ENCODE assay signal across 14 cellular contexts in genomic region chr17:13429201-13429600, GRCh38.
A peak's percentile ranks its signal among the peaks of the same experiment; 100 is the strongest.
DNase-seq lines count a peak whose midpoint lies in the region; ATAC-seq and TF ChIP-seq lines count a peak whose summit lies in the region.
"Had no signal": no experiment of that assay in that cellular context is flagged by ENCODE, and none has a peak within 500 bp of the region (broad histone marks: within the 10 kb centered on the region; RNA-seq: fewer than 3 reads in every experiment).

No MANE protein-coding gene starts in this region.

- H4K20me1 ChIP-seq in osteoblast (ENCODE audit: insufficient read depth, low read length): no peaks in the 10 kb centered on the region

- TF ChIP-seq CTCF in BE2C (IDR thresholded peaks at IDR 0.05; ENCODE audit: low read depth, low read length): no peak
- no peak for TF ChIP-seq CTCF in esophagus muscularis mucosa (IDR thresholded peaks at IDR 0.05)
- TF ChIP-seq CTCF in osteoblast (IDR thresholded peaks at IDR 0.05; ENCODE audit: extremely low read depth, low read depth, low read length): no peak
- TF ChIP-seq CTCF in tibial artery (IDR thresholded peaks at IDR 0.05): no peak

- peak overlapping the region; percentile 32 for H3K4me2 ChIP-seq in osteoblast (ENCODE audit: insufficient read depth, low read length)

- H3K4me3 ChIP-seq in BE2C (ENCODE audit: low read depth, low read length) (no peak overlapping the region), esophagus muscularis mucosa (no peak overlapping the region), osteoblast (ENCODE audit: insufficient read depth, low read length) (no peak overlapping the region), tibial artery (no peak overlapping the region)
- H3K4me3 ChIP-seq: transverse colon had no signal

- H2AFZ ChIP-seq in osteoblast (ENCODE audit: low read length): no peak overlapping the region

- H3K36me3 ChIP-seq in BE2C (no peaks in the 10 kb centered on the region), esophagus muscularis mucosa (no peaks in the 10 kb centered on the region), osteoblast (ENCODE audit: insufficient read depth, low read length) (no peaks in the 10 kb centered on the region), tibial artery (no peaks in the 10 kb centered on the region)
- H3K36me3 ChIP-seq: transverse colon had no signal

- no peak for TF ChIP-seq POLR2A in esophagus muscularis mucosa (IDR thresholded peaks at IDR 0.05; ENCODE audit: low read depth)

- intact Hi-C loops in esophagus muscularis mucosa (cut with DNase I): no loop called here
- intact Hi-C loops in tibial artery (cut with DNase I; ENCODE audit: low total_unique reads): no loop called here

- H3K9me3 ChIP-seq in BE2C (no peaks in the 10 kb centered on the region), esophagus muscularis mucosa (peaks cover 0 to 4% (median 0%) of the 10 kb centered on the region in 4 donors), osteoblast (ENCODE audit: low read depth, low read length) (no peaks in the 10 kb centered on the region), tibial artery (no peaks in the 10 kb centered on the region)
- H3K9me3 ChIP-seq: transverse colon had no signal

- H3K27me3 ChIP-seq in BE2C (no peaks in the 10 kb centered on the region), esophagus muscularis mucosa (no peaks in the 10 kb centered on the region), osteoblast (ENCODE audit: insufficient read depth, low read length) (no peaks in the 10 kb centered on the region), tibial artery (no peaks in the 10 kb centered on the region)
- H3K27me3 ChIP-seq: transverse colon had no signal

- no peak overlapping the region for H3K27ac ChIP-seq in esophagus muscularis mucosa (replicated peaks in 1 of 4)
- H3K27ac ChIP-seq in osteoblast (ENCODE audit: low read depth, low read length): peak overlapping the region; percentile 55
- no peak overlapping the region for H3K27ac ChIP-seq in tibial artery
- H3K27ac ChIP-seq: transverse colon had no signal

- no peak for TF ChIP-seq EP300 in esophagus muscularis mucosa (IDR thresholded peaks at IDR 0.05)

- H3K4me1 ChIP-seq in BE2C (0 out of 2 replicates have a peak, but pooled peaks cover 3% of the 10 kb centered on the region), esophagus muscularis mucosa (no peaks in the 10 kb centered on the region), osteoblast (ENCODE audit: insufficient read depth, low read length) (peaks cover 16% of the 10 kb centered on the region), tibial artery (no peaks in the 10 kb centered on the region)
- H3K4me1 ChIP-seq: transverse colon had no signal

- DNase-seq in BE2C (peak; percentile 12), M059J (ENCODE audit: low read depth) (peak; percentile 90), esophagus muscularis mucosa (ENCODE audit: extremely low spot score) (peak; percentile 39), osteoblast (ENCODE audit: insufficient read length, low spot score, missing footprints) (peak; percentile 72), tibial artery (no peak)
- DNase-seq in activated CD4-positive, alpha-beta T cell treated with anti-CD3 and anti-CD28 coated beads for 4 hours: no peak
- no peak for DNase-seq in activated naive CD4-positive, alpha-beta T cell treated with anti-CD3 and anti-CD28 coated beads, Interleukin-2, amount 50 U/mL, for 16 hours
- DNase-seq: activated CD8-positive, alpha-beta T cell treated with anti-CD3 and anti-CD28 coated beads, Interleukin-2, amount 10 ng/mL, durations not matched to agents 7 days and 5 days; hypothalamus; NCI-H510A; right cardiac atrium; T-cell; transverse colon had no signal

- no peaks in the 10 kb centered on the region for H3K79me2 ChIP-seq in osteoblast (ENCODE audit: insufficient read depth, low read length)

- WGBS in esophagus muscularis mucosa: 47% methylated on average over 5 of the region's 5 CpGs

- ATAC-seq in GM19467 (IDR thresholded peaks at IDR 0.05; ENCODE audit: unreplicated experiment): no peak
- ATAC-seq: activated CD8-positive, alpha-beta T cell treated with anti-CD3 and anti-CD28 coated beads, Interleukin-2, amount 10 ng/mL, durations not matched to agents 7 days and 5 days; right cardiac atrium; T-cell had no signal

Comparison
In these comparisons a context has a peak if more than half of its experiments do, and no peak if none do; other contexts are left out.
1. DNase-seq: peak in BE2C (single experiment), M059J (single experiment), esophagus muscularis mucosa (single experiment) and osteoblast (single experiment); none in activated CD4-positive, alpha-beta T cell treated with anti-CD3 and anti-CD28 coated beads for 4 hours (0 of 2), tibial artery (0 of 2) and activated naive CD4-positive, alpha-beta T cell treated with anti-CD3 and anti-CD28 coated beads, Interleukin-2, amount 50 U/mL, for 16 hours (single experiment).